ENCODE assay signal across 27 cellular contexts in the genomic region with DNA sequence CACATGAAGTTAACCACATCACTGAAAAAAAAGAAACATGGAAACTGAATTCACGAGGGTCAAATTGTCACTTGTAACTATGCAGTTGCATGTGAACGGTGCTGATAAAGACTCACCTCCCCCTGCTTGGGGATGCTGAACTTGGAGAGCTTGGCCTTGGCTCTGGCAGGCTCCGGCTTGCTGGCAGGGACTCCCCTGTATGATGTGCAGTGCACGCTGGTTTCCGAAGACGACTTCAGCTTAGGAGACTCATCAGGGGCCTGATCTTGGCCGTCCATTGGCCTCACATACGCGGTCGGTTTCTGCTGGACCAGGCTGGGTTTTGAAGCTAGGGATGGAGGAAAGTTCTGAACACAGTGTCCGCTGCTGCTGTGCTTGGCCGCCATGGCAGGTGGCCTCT.
"Had no signal": no experiment of that assay in that cellular context is flagged by ENCODE, and none has a peak within 500 bp of the region (broad histone marks: within the 10 kb centered on the region; RNA-seq: fewer than 3 reads in every experiment).

No MANE protein-coding gene starts in this region.

- H3K4me3 Mint-ChIP-seq: naive thymus-derived CD4-positive, alpha-beta T cell; natural killer cell treated with Interleukin-12 subunit alpha and Interleukin-12 subunit beta and Interleukin-15 and Interleukin-18, amount 100 ng/mL, for 72 hours; neural crest cell; stimulated activated effector memory CD8-positive, alpha-beta T cell treated with anti-CD3 and anti-CD28 coated beads, Interleukin-12 subunit alpha, Interleukin-12 subunit beta, amount 100 ng/mL, for 72 hours; stimulated activated naive CD8-positive, alpha-beta T cell treated with anti-CD3 and anti-CD28 coated beads, Interleukin-15, Interleukin-2, amounts not matched to agents 100 ng/mL and 50 ng/mL, for 24 hours had no signal

- H3K4me1 Mint-ChIP-seq: stimulated activated effector memory CD8-positive, alpha-beta T cell treated with anti-CD3 and anti-CD28 coated beads, Interleukin-12 subunit alpha, Interleukin-12 subunit beta, amount 100 ng/mL, for 72 hours had no signal

- H3K4me1 ChIP-seq: pancreas, suprapubic skin, vagina had no signal

- H3K4me3 ChIP-seq: left lung, lung, mucosa of descending colon, pancreas, prostate gland, spleen, suprapubic skin, thoracic aorta, transverse colon, upper lobe of left lung, vagina had no signal

- DNase-seq: hippocampal formation; kidney glomerular epithelial cell; left colon; left lung; midbrain; mucosa of descending colon; naive thymus-derived CD4-positive, alpha-beta T cell; nucleus accumbens; pancreas; posterior cingulate gyrus; retina; right cardiac atrium; small intestine; spleen; stimulated activated CD4-positive, alpha-beta T cell treated with anti-CD3 and anti-CD28 coated beads, Interleukin-4, amount 100 ng/mL, for 24 hours; stimulated activated naive CD4-positive, alpha-beta T cell; transverse colon had no signal

- H3K27me3 Mint-ChIP-seq: naive thymus-derived CD4-positive, alpha-beta T cell; natural killer cell treated with Interleukin-12 subunit alpha and Interleukin-12 subunit beta and Interleukin-15 and Interleukin-18, amount 100 ng/mL, for 72 hours; stimulated activated naive CD8-positive, alpha-beta T cell treated with anti-CD3 and anti-CD28 coated beads, Interleukin-15, Interleukin-2, amounts not matched to agents 100 ng/mL and 50 ng/mL, for 24 hours had no signal

- H3K36me3 Mint-ChIP-seq: natural killer cell treated with Interleukin-12 subunit alpha and Interleukin-12 subunit beta and Interleukin-15 and Interleukin-18, amount 100 ng/mL, for 72 hours; stimulated activated effector memory CD8-positive, alpha-beta T cell treated with anti-CD3 and anti-CD28 coated beads, Interleukin-12 subunit alpha, Interleukin-12 subunit beta, amount 100 ng/mL, for 72 hours had no signal

- H3K27me3 ChIP-seq: left lung, spleen, suprapubic skin, transverse colon, upper lobe of left lung, vagina had no signal

- H3K27ac Mint-ChIP-seq: natural killer cell treated with Interleukin-12 subunit alpha and Interleukin-12 subunit beta and Interleukin-15 and Interleukin-18, amount 100 ng/mL, for 72 hours; stimulated activated effector memory CD8-positive, alpha-beta T cell treated with anti-CD3 and anti-CD28 coated beads, Interleukin-12 subunit alpha, Interleukin-12 subunit beta, amount 100 ng/mL, for 72 hours; stimulated activated naive CD8-positive, alpha-beta T cell treated with anti-CD3 and anti-CD28 coated beads, Interleukin-15, Interleukin-2, amounts not matched to agents 100 ng/mL and 50 ng/mL, for 24 hours had no signal

- H3K27ac ChIP-seq: left lung, pancreas, prostate gland, spleen, suprapubic skin, thoracic aorta, transverse colon, upper lobe of left lung, vagina had no signal

- H3K9me3 ChIP-seq: left lung, mucosa of descending colon, pancreas, prostate gland, spleen, suprapubic skin, thoracic aorta, transverse colon, upper lobe of left lung, vagina had no signal

- H3K36me3 ChIP-seq: pancreas, suprapubic skin, transverse colon, vagina had no signal

- H3K9me3 Mint-ChIP-seq: naive thymus-derived CD4-positive, alpha-beta T cell; natural killer cell treated with Interleukin-12 subunit alpha and Interleukin-12 subunit beta and Interleukin-15 and Interleukin-18, amount 100 ng/mL, for 72 hours; neural crest cell; stimulated activated effector memory CD8-positive, alpha-beta T cell treated with anti-CD3 and anti-CD28 coated beads, Interleukin-12 subunit alpha, Interleukin-12 subunit beta, amount 100 ng/mL, for 72 hours; stimulated activated naive CD8-positive, alpha-beta T cell treated with anti-CD3 and anti-CD28 coated beads, Interleukin-15, Interleukin-2, amounts not matched to agents 100 ng/mL and 50 ng/mL, for 24 hours had no signal
